Comparison of ENCODE assay signal across 37 cellular contexts in genomic region chr18:36901277-36901701, GRCh38.
DNase-seq lines count a peak whose midpoint lies in the region; ATAC-seq, FAIRE-seq and TF ChIP-seq lines count a peak whose summit lies in the region.
"Had no signal": no experiment of that assay in that cellular context is flagged by ENCODE, and none has a peak within 500 bp of the region (broad histone marks: within the 10 kb centered on the region; RNA-seq: fewer than 3 reads in every experiment).

No MANE protein-coding gene starts in this region.

- peaks cover 7% of the 10 kb centered on the region for H3K36me3 Mint-ChIP-seq in T-helper 2 cell treated with Interferon-gamma antibody and Interleukin-4, amounts not matched to agents 5 μg/mL and 100 μg/mL, for 36 hours (ENCODE audit: low read depth)

- no peak overlapping the region for H3K4me3 ChIP-seq in astrocyte of the spinal cord (ENCODE audit: low read depth, low read length)
- no peak overlapping the region for H3K4me3 ChIP-seq in fibroblast of the aortic adventitia (ENCODE audit: low read depth, low read length)
- H3K4me3 ChIP-seq in vagina = no peak overlapping the region
- H3K4me3 ChIP-seq: coronary artery, gastrocnemius medialis, GM23338, suprapubic skin had no signal

- no peaks in the 10 kb centered on the region for H3K27me3 Mint-ChIP-seq in T-helper 2 cell treated with Interferon-gamma antibody and Interleukin-4, amounts not matched to agents 5 μg/mL and 100 μg/mL, for 36 hours (ENCODE audit: low read depth)
- H3K27me3 Mint-ChIP-seq: activated CD4-positive, alpha-beta T cell treated with anti-CD3 and anti-CD28 coated beads for 36 hours; activated CD8-positive, alpha-beta T cell treated with anti-CD3 and anti-CD28 coated beads for 36 hours; activated naive CD4-positive, alpha-beta T cell treated with anti-CD3 and anti-CD28 coated beads, Interleukin-2, amount 50 U/mL, for 24 hours; natural killer cell treated with Interleukin-12 subunit alpha and Interleukin-12 subunit beta and Interleukin-15 and Interleukin-18, amount 100 ng/mL, for 72 hours; stimulated activated naive B cell treated with anti-CD40 and anti-IgM and Interleukin-4, amounts not matched to agents 10 μg/mL and 1 μg/mL and 100 μg/mL, for 72 hours had no signal

- in situ Hi-C loops in astrocyte of the spinal cord (cut with HindIII; ENCODE audit: low sequenced_read_pairs) = no loop called here

- H3K27me3 ChIP-seq in vagina = no peaks in the 10 kb centered on the region
- H3K27me3 ChIP-seq: gastrocnemius medialis, suprapubic skin had no signal

- no peak overlapping the region for H3K4me3 Mint-ChIP-seq in T-helper 2 cell treated with Interferon-gamma antibody and Interleukin-4, amounts not matched to agents 5 μg/mL and 100 μg/mL, for 36 hours
- H3K4me3 Mint-ChIP-seq: activated CD4-positive, alpha-beta T cell treated with anti-CD3 and anti-CD28 coated beads for 36 hours; activated CD8-positive, alpha-beta T cell treated with anti-CD3 and anti-CD28 coated beads for 36 hours; activated naive CD4-positive, alpha-beta T cell treated with anti-CD3 and anti-CD28 coated beads, Interleukin-2, amount 50 U/mL, for 24 hours; GM23338; HFFc6; natural killer cell treated with Interleukin-12 subunit alpha and Interleukin-12 subunit beta and Interleukin-15 and Interleukin-18, amount 100 ng/mL, for 72 hours; stimulated activated naive B cell treated with anti-CD40 and anti-IgM and Interleukin-4, amounts not matched to agents 10 μg/mL and 1 μg/mL and 100 μg/mL, for 72 hours had no signal

- no peak for ATAC-seq in HG03342 (IDR thresholded peaks at IDR 0.05; ENCODE audit: unreplicated experiment)
- ATAC-seq: activated CD4-positive, alpha-beta T cell treated with anti-CD3 and anti-CD28 coated beads for 36 hours; activated CD8-positive, alpha-beta T cell treated with anti-CD3 and anti-CD28 coated beads for 36 hours; gastrocnemius medialis; GM23338; natural killer cell treated with Interleukin-12 subunit alpha and Interleukin-12 subunit beta and Interleukin-15 and Interleukin-18, amount 100 ng/mL, for 72 hours; Panc1; stimulated activated naive B cell treated with anti-CD40 and anti-IgM and Interleukin-4, amounts not matched to agents 10 μg/mL and 1 μg/mL and 100 μg/mL, for 72 hours had no signal

- H3K9me3 ChIP-seq in vagina = no peaks in the 10 kb centered on the region
- H3K9me3 ChIP-seq: Caco-2, gastrocnemius medialis, suprapubic skin had no signal

- intact Hi-C loops in vagina (cut with DNase I) = no loop called here

- H3K27ac ChIP-seq in vagina = no peak overlapping the region
- H3K27ac ChIP-seq: coronary artery, gastrocnemius medialis, suprapubic skin, VCaP had no signal

- H3K4me1 ChIP-seq in vagina = no peaks in the 10 kb centered on the region
- H3K4me1 ChIP-seq: Caco-2, gastrocnemius medialis, suprapubic skin had no signal

- no peak for TF ChIP-seq CTCF in D721Med (IDR thresholded peaks at IDR 0.05; ENCODE audit: insufficient read depth, missing control alignments)
- no peak for TF ChIP-seq CTCF in astrocyte of the spinal cord (IDR thresholded peaks at IDR 0.05; ENCODE audit: low read depth, low read length)
- no peak for TF ChIP-seq CTCF in fibroblast of the aortic adventitia (IDR thresholded peaks at IDR 0.05; ENCODE audit: insufficient read depth, low read length)
- no peak for TF ChIP-seq CTCF in vagina (IDR thresholded peaks at IDR 0.05)

- peak; percentile 21 for FAIRE-seq in D721Med (lab: Jason Lieb, UNC)
- FAIRE-seq: small intestine had no signal

- H3K36me3 ChIP-seq in vagina = peaks cover 0 to 7% of the 10 kb centered on the region in 2 donors
- H3K36me3 ChIP-seq: suprapubic skin had no signal

- H3K9me3 Mint-ChIP-seq in T-helper 2 cell treated with Interferon-gamma antibody and Interleukin-4, amounts not matched to agents 5 μg/mL and 100 μg/mL, for 36 hours = peaks cover 13% of the 10 kb centered on the region
- H3K9me3 Mint-ChIP-seq: activated naive CD4-positive, alpha-beta T cell treated with anti-CD3 and anti-CD28 coated beads, Interleukin-2, amount 50 U/mL, for 24 hours; GM23338; HFFc6; natural killer cell treated with Interleukin-12 subunit alpha and Interleukin-12 subunit beta and Interleukin-15 and Interleukin-18, amount 100 ng/mL, for 72 hours; stimulated activated naive B cell treated with anti-CD40 and anti-IgM and Interleukin-4, amounts not matched to agents 10 μg/mL and 1 μg/mL and 100 μg/mL, for 72 hours had no signal

- no peak for TF ChIP-seq POLR2A in vagina (IDR thresholded peaks at IDR 0.05)

- H3K4me1 Mint-ChIP-seq in T-helper 2 cell treated with Interferon-gamma antibody and Interleukin-4, amounts not matched to agents 5 μg/mL and 100 μg/mL, for 36 hours (ENCODE audit: low read depth) = no peaks in the 10 kb centered on the region
- H3K4me1 Mint-ChIP-seq: activated CD4-positive, alpha-beta T cell treated with anti-CD3 and anti-CD28 coated beads for 36 hours; activated naive CD4-positive, alpha-beta T cell treated with anti-CD3 and anti-CD28 coated beads, Interleukin-2, amount 50 U/mL, for 24 hours; GM23338; stimulated activated naive B cell treated with anti-CD40 and anti-IgM and Interleukin-4, amounts not matched to agents 10 μg/mL and 1 μg/mL and 100 μg/mL, for 72 hours had no signal

- H3K27ac Mint-ChIP-seq in T-helper 2 cell treated with Interferon-gamma antibody and Interleukin-4, amounts not matched to agents 5 μg/mL and 100 μg/mL, for 36 hours = no peak overlapping the region
- H3K27ac Mint-ChIP-seq: activated CD4-positive, alpha-beta T cell treated with anti-CD3 and anti-CD28 coated beads for 36 hours; activated CD8-positive, alpha-beta T cell treated with anti-CD3 and anti-CD28 coated beads for 36 hours; activated naive CD4-positive, alpha-beta T cell treated with anti-CD3 and anti-CD28 coated beads, Interleukin-2, amount 50 U/mL, for 24 hours; activated T-helper 2 cell treated with anti-CD3 and anti-CD28 coated beads, Interferon-gamma antibody, Interleukin-2, Interleukin-4, amounts not matched to agents 10 μg/mL and 5 μg/mL and 100 μg/mL, durations not matched to agents 14 hours and 24 hours and 36 hours; GM23338; HFFc6; natural killer cell treated with Interleukin-12 subunit alpha and Interleukin-12 subunit beta and Interleukin-15 and Interleukin-18, amount 100 ng/mL, for 72 hours; stimulated activated naive B cell treated with anti-CD40 and anti-IgM and Interleukin-4, amounts not matched to agents 10 μg/mL and 1 μg/mL and 100 μg/mL, for 72 hours had no signal

- no peak for DNase-seq in D721Med (ENCODE audit: insufficient read length, low spot score)
- DNase-seq in NCI-H446 (lab: John Stamatoyannopoulos, UW) = peak; percentile 2 to 26
- peak; percentile 8 for DNase-seq in astrocyte of the spinal cord (ENCODE audit: low read depth, low spot score)
- peak; percentile 22 for DNase-seq in fibroblast of the aortic adventitia (ENCODE audit: low read depth)
- DNase-seq in NCI-H524 (lab: John Stamatoyannopoulos, UW) = no peak
- no peak for DNase-seq in T-helper 2 cell treated with Interferon-gamma antibody and Interleukin-4, amounts not matched to agents 5 μg/mL and 100 μg/mL, for 36 hours (ENCODE audit: low spot score)
- no peak for DNase-seq in vagina (ENCODE audit: extremely low spot score in 2 of 2)
- DNase-seq: 8988T; activated CD4-positive, alpha-beta T cell treated with anti-CD3 and anti-CD28 coated beads for 36 hours; activated CD8-positive, alpha-beta T cell treated with anti-CD3 and anti-CD28 coated beads for 36 hours; C1 segment of cervical spinal cord; Caco-2; DMS79; effector memory CD4-positive, alpha-beta T cell; gastrocnemius medialis; HFFc6; hypothalamus; Karpas-422; MV-4-11; NCI-H1436 treated with DMSO at 0.1 percent for 48 hours; NCI-H2081 treated with DMSO at 0.1 percent for 48 hours; NCI-H2227 treated with DMSO at 0.1 percent for 48 hours; occipital lobe; SHP77; small intestine; stimulated activated naive B cell treated with anti-CD40 and anti-IgM and Interleukin-4, amounts not matched to agents 10 μg/mL and 1 μg/mL and 100 μg/mL, for 72 hours; SW 1271; T-helper 9 cell had no signal

Comparison
In these comparisons a context has a peak if more than half of its experiments do, and no peak if none do; other contexts are left out.
1. DNase-seq: peak in NCI-H446 (2 of 2), astrocyte of the spinal cord (single experiment) and fibroblast of the aortic adventitia (single experiment); none in D721Med (single experiment), NCI-H524 (0 of 2), T-helper 2 cell treated with Interferon-gamma antibody and Interleukin-4, amounts not matched to agents 5 μg/mL and 100 μg/mL, for 36 hours (single experiment) and vagina (0 of 2).